In the genomic region with DNA sequence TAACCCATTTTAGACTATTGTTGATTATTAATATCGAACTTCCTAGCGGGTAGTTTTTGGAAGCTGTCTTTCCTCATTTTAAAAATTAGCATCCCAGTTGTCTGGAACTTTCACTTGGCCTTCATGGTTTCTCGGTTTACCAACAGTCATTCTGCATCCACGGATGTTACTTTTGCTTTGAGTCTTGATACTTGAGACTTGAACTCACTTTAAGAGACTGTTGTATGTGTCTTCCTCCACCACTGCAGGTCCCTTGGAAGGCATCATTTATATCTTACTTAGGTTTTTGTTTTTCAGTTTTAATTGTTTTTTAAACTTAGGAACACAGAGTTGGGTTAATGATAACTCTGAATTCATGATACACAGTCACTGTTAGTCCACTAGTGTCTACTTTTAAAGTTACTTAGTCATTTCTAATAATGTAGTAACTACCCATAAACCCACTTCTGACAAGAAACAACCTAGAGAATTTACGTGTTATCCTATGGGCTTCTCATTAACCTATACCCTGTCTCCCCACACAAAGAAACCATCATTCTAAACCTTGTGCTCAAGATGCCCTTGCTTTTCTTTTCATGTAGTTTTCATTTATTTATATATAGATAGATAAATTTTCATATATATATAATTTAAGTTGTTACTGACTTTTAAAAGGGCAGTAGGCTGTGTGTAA, we compare ENCODE assay signal across 23 cellular contexts.
DNase-seq lines count a peak whose midpoint lies in the region; ATAC-seq, FAIRE-seq and TF ChIP-seq lines count a peak whose summit lies in the region.
"Had no signal": no experiment of that assay in that cellular context is flagged by ENCODE, and none has a peak within 500 bp of the region (broad histone marks: within the 10 kb centered on the region; RNA-seq: fewer than 3 reads in every experiment).

No MANE protein-coding gene starts in this region.

- peaks cover 0 to 10% of the 10 kb centered on the region in 2 donors for H3K9me3 Mint-ChIP-seq in activated T-cell treated with anti-CD3 and anti-CD28 coated beads, Interleukin-2, amount 50 U/mL, for 72 hours
- H3K9me3 Mint-ChIP-seq in astrocyte (ENCODE audit: unreplicated experiment) (no peaks in the 10 kb centered on the region), natural killer cell (peaks cover 0 to 2% of the 10 kb centered on the region in 2 donors)
- H3K9me3 Mint-ChIP-seq in CD8-positive, alpha-beta T cell = no peaks in the 10 kb centered on the region
- H3K9me3 Mint-ChIP-seq in CD4-positive, alpha-beta memory T cell = peaks cover 0 to 5% (median 3%) of the 10 kb centered on the region in 8 donors
- peaks cover 5% of the 10 kb centered on the region for H3K9me3 Mint-ChIP-seq in activated CD4-positive, alpha-beta memory T cell treated with anti-CD3 and anti-CD28 coated beads, Interleukin-2, amount 10 ng/mL, durations not matched to agents 7 days and 5 days
- H3K9me3 Mint-ChIP-seq: GM23338 had no signal

- H3K27me3 Mint-ChIP-seq in activated T-cell treated with anti-CD3 and anti-CD28 coated beads, Interleukin-2, amount 50 U/mL, for 72 hours (ENCODE audit: low read depth) = no peaks in the 10 kb centered on the region
- H3K27me3 Mint-ChIP-seq in astrocyte (ENCODE audit: low read depth, unreplicated experiment) (no peaks in the 10 kb centered on the region), natural killer cell (ENCODE audit: low read depth in 2 of 2) (no peaks in the 10 kb centered on the region)
- H3K27me3 Mint-ChIP-seq in CD8-positive, alpha-beta T cell (ENCODE audit: low read depth) = no peaks in the 10 kb centered on the region
- no peaks in the 10 kb centered on the region for H3K27me3 Mint-ChIP-seq in CD4-positive, alpha-beta memory T cell
- no peaks in the 10 kb centered on the region for H3K27me3 Mint-ChIP-seq in activated CD4-positive, alpha-beta memory T cell treated with anti-CD3 and anti-CD28 coated beads, Interleukin-2, amount 10 ng/mL, durations not matched to agents 7 days and 5 days
- H3K27me3 Mint-ChIP-seq: B cell; CD4-positive, CD25-positive, alpha-beta regulatory T cell had no signal

- no peak overlapping the region for H3K4me2 ChIP-seq in astrocyte (ENCODE audit: low read length)
- H3K4me2 ChIP-seq: BLaER1, GM23338 had no signal

- H3K36me3 Mint-ChIP-seq in activated T-cell treated with anti-CD3 and anti-CD28 coated beads, Interleukin-2, amount 50 U/mL, for 72 hours (ENCODE audit: insufficient read depth in 2 of 2) = no peaks in the 10 kb centered on the region
- H3K36me3 Mint-ChIP-seq in astrocyte (ENCODE audit: low read depth, unreplicated experiment) (no peaks in the 10 kb centered on the region), natural killer cell (no peaks in the 10 kb centered on the region)
- H3K36me3 Mint-ChIP-seq in CD8-positive, alpha-beta T cell = no peaks in the 10 kb centered on the region
- no peaks in the 10 kb centered on the region for H3K36me3 Mint-ChIP-seq in CD4-positive, alpha-beta memory T cell
- no peaks in the 10 kb centered on the region for H3K36me3 Mint-ChIP-seq in activated CD4-positive, alpha-beta memory T cell treated with anti-CD3 and anti-CD28 coated beads, Interleukin-2, amount 10 ng/mL, durations not matched to agents 7 days and 5 days (ENCODE audit: low read depth)
- H3K36me3 Mint-ChIP-seq: CD4-positive, CD25-positive, alpha-beta regulatory T cell had no signal

- no peaks in the 10 kb centered on the region for H3K9me3 ChIP-seq in astrocyte (ENCODE audit: insufficient read depth, low read depth, low read length)
- H3K9me3 ChIP-seq in CD8-positive, alpha-beta T cell (ENCODE audit: low read length) = no peaks in the 10 kb centered on the region
- H3K9me3 ChIP-seq in CD4-positive, alpha-beta memory T cell (ENCODE audit: control insufficient read depth in 1 of 2, low read length in 2 of 2) = no peaks in the 10 kb centered on the region
- no peaks in the 10 kb centered on the region for H3K9me3 ChIP-seq in breast epithelium
- H3K9me3 ChIP-seq: BLaER1, HAP-1 had no signal

- peak; percentile 13 for FAIRE-seq in astrocyte (lab: Jason Lieb, UNC)
- FAIRE-seq: A204.1, G401.6, GM12892 had no signal

- no peaks in the 10 kb centered on the region for H4K20me1 ChIP-seq in astrocyte (ENCODE audit: insufficient read depth, low read length)
- H4K20me1 ChIP-seq: BLaER1 had no signal

- H3K4me3 ChIP-seq in astrocyte (ENCODE audit: insufficient read depth, low read depth, low read length) = no peak overlapping the region
- no peak overlapping the region for H3K4me3 ChIP-seq in CD8-positive, alpha-beta T cell (ENCODE audit: low read depth, low read length)
- no peak overlapping the region for H3K4me3 ChIP-seq in CD4-positive, alpha-beta memory T cell (ENCODE audit: low read length in 2 of 2)
- no peak overlapping the region for H3K4me3 ChIP-seq in breast epithelium
- H3K4me3 ChIP-seq: BLaER1, GM23338, HAP-1 had no signal

- H3K9ac ChIP-seq in astrocyte (ENCODE audit: low read length) = no peak overlapping the region
- H3K9ac ChIP-seq: BLaER1 had no signal

- H2AFZ ChIP-seq in astrocyte (ENCODE audit: low read depth, low read length) = no peak overlapping the region
- H2AFZ ChIP-seq: GM23338 had no signal

- no peaks in the 10 kb centered on the region for H3K79me2 ChIP-seq in astrocyte (ENCODE audit: insufficient read depth, low read length)

- TF ChIP-seq CTCF in astrocyte (IDR thresholded peaks at IDR 0.05; ENCODE audit: insufficient read depth, low read depth, low read length) (no peak), natural killer cell (IDR thresholded peaks at IDR 0.05) (no peak), breast epithelium (IDR thresholded peaks at IDR 0.05) (no peak)
- no peak for TF ChIP-seq CTCF in CD8-positive, alpha-beta T cell (IDR thresholded peaks at IDR 0.05)

- no peak overlapping the region for H3K27ac ChIP-seq in astrocyte (ENCODE audit: low read depth, low read length)
- H3K27ac ChIP-seq in CD8-positive, alpha-beta T cell (ENCODE audit: low read depth, low read length) = no peak overlapping the region
- H3K27ac ChIP-seq in CD4-positive, alpha-beta memory T cell (ENCODE audit: low read depth, low read length) = no peak overlapping the region
- H3K27ac ChIP-seq in breast epithelium = no peak overlapping the region
- H3K27ac ChIP-seq: 22Rv1, BLaER1, C4-2B had no signal

- TF ChIP-seq POLR2A in breast epithelium (IDR thresholded peaks at IDR 0.05) = no peak

- peak overlapping the region; percentile 43 for H3K27ac Mint-ChIP-seq in activated T-cell treated with anti-CD3 and anti-CD28 coated beads, Interleukin-2, amount 50 U/mL, for 72 hours
- H3K27ac Mint-ChIP-seq in astrocyte (ENCODE audit: unreplicated experiment) (no peak overlapping the region), natural killer cell (peak overlapping the region; percentile 78 to 88)
- H3K27ac Mint-ChIP-seq in CD8-positive, alpha-beta T cell = no peak overlapping the region
- no peak overlapping the region for H3K27ac Mint-ChIP-seq in CD4-positive, alpha-beta memory T cell
- H3K27ac Mint-ChIP-seq in activated CD4-positive, alpha-beta memory T cell treated with anti-CD3 and anti-CD28 coated beads, Interleukin-2, amount 10 ng/mL, durations not matched to agents 7 days and 5 days = no peak overlapping the region
- H3K27ac Mint-ChIP-seq: B cell; CD4-positive, CD25-positive, alpha-beta regulatory T cell; GM23338; HFFc6 had no signal

- peaks cover 6% of the 10 kb centered on the region for H3K4me1 Mint-ChIP-seq in activated T-cell treated with anti-CD3 and anti-CD28 coated beads, Interleukin-2, amount 50 U/mL, for 72 hours (ENCODE audit: low read depth)
- no peaks in the 10 kb centered on the region for H3K4me1 Mint-ChIP-seq in astrocyte (ENCODE audit: low read depth, unreplicated experiment)
- H3K4me1 Mint-ChIP-seq in natural killer cell = peaks cover 38 to 40% of the 10 kb centered on the region in 2 donors
- peaks cover 9% of the 10 kb centered on the region for H3K4me1 Mint-ChIP-seq in CD8-positive, alpha-beta T cell (ENCODE audit: low read depth)
- H3K4me1 Mint-ChIP-seq in CD4-positive, alpha-beta memory T cell = peaks cover 5 to 27% (median 11%) of the 10 kb centered on the region in 4 donors
- peaks cover 14% of the 10 kb centered on the region for H3K4me1 Mint-ChIP-seq in activated CD4-positive, alpha-beta memory T cell treated with anti-CD3 and anti-CD28 coated beads, Interleukin-2, amount 10 ng/mL, durations not matched to agents 7 days and 5 days
- H3K4me1 Mint-ChIP-seq: B cell; CD4-positive, CD25-positive, alpha-beta regulatory T cell had no signal

- CTCF ChIA-PET in CD8-positive, alpha-beta T cell (lab: Charles Lee) = no interaction called here
- CTCF ChIA-PET in CD4-positive, alpha-beta memory T cell (lab: Charles Lee; ENCODE audit: partially characterized antibody) = interaction anchor here (0.6 kb wide), 1 partner anchor 22 kb away, joined by 3 read pairs; no protein-coding TSS in a partner anchor
- CTCF ChIA-PET in activated CD4-positive, alpha-beta memory T cell treated with anti-CD3 and anti-CD28 coated beads, Interleukin-2, amount 10 ng/mL, durations not matched to agents 7 days and 5 days (lab: Charles Lee) = no interaction called here

- POLR2A ChIA-PET in CD8-positive, alpha-beta T cell (lab: Charles Lee) = no interaction called here
- POLR2A ChIA-PET in CD4-positive, alpha-beta memory T cell (lab: Charles Lee; ENCODE audit: partially characterized antibody) = no interaction called here
- POLR2A ChIA-PET in activated CD4-positive, alpha-beta memory T cell treated with anti-CD3 and anti-CD28 coated beads, Interleukin-2, amount 10 ng/mL, durations not matched to agents 7 days and 5 days (lab: Charles Lee) = no interaction called here

- H3K4me1 ChIP-seq in astrocyte (ENCODE audit: insufficient read depth, low read length) (no peaks in the 10 kb centered on the region), breast epithelium (no peaks in the 10 kb centered on the region)
- no peaks in the 10 kb centered on the region for H3K4me1 ChIP-seq in CD8-positive, alpha-beta T cell (ENCODE audit: insufficient read depth, low read length)
- peaks cover 12% of the 10 kb centered on the region for H3K4me1 ChIP-seq in CD4-positive, alpha-beta memory T cell (ENCODE audit: insufficient read depth, low read length)
- H3K4me1 ChIP-seq: BLaER1 had no signal

- no peak for DNase-seq in activated T-cell treated with anti-CD3 and anti-CD28 coated beads, Interleukin-2, amount 50 U/mL, for 72 hours
- DNase-seq in activated T-cell treated with anti-CD3 and anti-CD28 coated beads for 4 hours = no peak
- no peak for DNase-seq in astrocyte (ENCODE audit: low read depth)
- DNase-seq in natural killer cell = no peak
- no peak for DNase-seq in CD8-positive, alpha-beta T cell
- no peak for DNase-seq in CD4-positive, alpha-beta memory T cell
- no peak for DNase-seq in breast epithelium (ENCODE audit: low spot score in 2 of 2)
- no peak for DNase-seq in activated CD4-positive, alpha-beta memory T cell treated with anti-CD3 and anti-CD28 coated beads, Interleukin-2, amount 10 ng/mL, durations not matched to agents 7 days and 5 days
- DNase-seq: Calu3; CD4-positive, CD25-positive, alpha-beta regulatory T cell; COR-L47; DMS153; DND-41; HFFc6 had no signal

- intact Hi-C loops in natural killer cell (cut with micrococcal nuclease) = no loop called here
- intact Hi-C loops in CD8-positive, alpha-beta T cell (cut with DNase I, micrococcal nuclease) = no loop called here
- intact Hi-C loops in CD4-positive, alpha-beta memory T cell (cut with micrococcal nuclease) = no loop called here
- intact Hi-C loops in breast epithelium (cut with DNase I; ENCODE audit: low total_unique reads) = loop anchor here (2.0 kb wide), 1 partner anchor 17 kb away; no protein-coding TSS in a partner anchor

- no peaks in the 10 kb centered on the region for H3K36me3 ChIP-seq in astrocyte (ENCODE audit: insufficient read depth, low read length)
- no peaks in the 10 kb centered on the region for H3K36me3 ChIP-seq in CD8-positive, alpha-beta T cell (ENCODE audit: insufficient read depth, low read length)
- H3K36me3 ChIP-seq in CD4-positive, alpha-beta memory T cell (ENCODE audit: insufficient read depth, low read length) = no peaks in the 10 kb centered on the region
- H3K36me3 ChIP-seq in breast epithelium = no peaks in the 10 kb centered on the region
- H3K36me3 ChIP-seq: BLaER1, HAP-1 had no signal

- H3K27me3 ChIP-seq in astrocyte (ENCODE audit: insufficient read depth, low read length) (no peaks in the 10 kb centered on the region), breast epithelium (no peaks in the 10 kb centered on the region)
- no peaks in the 10 kb centered on the region for H3K27me3 ChIP-seq in CD8-positive, alpha-beta T cell (ENCODE audit: insufficient read depth, low read length)
- no peaks in the 10 kb centered on the region for H3K27me3 ChIP-seq in CD4-positive, alpha-beta memory T cell (ENCODE audit: insufficient read depth, low read length)
- H3K27me3 ChIP-seq: BLaER1 had no signal

- ATAC-seq in activated T-cell treated with anti-CD3 and anti-CD28 coated beads, Interleukin-2, amount 50 U/mL, for 72 hours (replicated peaks in 1 of 2) = peak in 1 of 2 donors; percentile 39
- no peak for ATAC-seq in natural killer cell
- ATAC-seq in CD8-positive, alpha-beta T cell = no peak
- ATAC-seq: GM23338 had no signal

- peak overlapping the region in 1 of 2 donors; percentile 14 for H3K4me3 Mint-ChIP-seq in activated T-cell treated with anti-CD3 and anti-CD28 coated beads, Interleukin-2, amount 50 U/mL, for 72 hours
- H3K4me3 Mint-ChIP-seq in astrocyte (ENCODE audit: unreplicated experiment) (no peak overlapping the region), natural killer cell (peak overlapping the region; percentile 72)
- H3K4me3 Mint-ChIP-seq in CD8-positive, alpha-beta T cell = no peak overlapping the region
- H3K4me3 Mint-ChIP-seq in CD4-positive, alpha-beta memory T cell = peak overlapping the region in 1 of 8 donors; percentile 10
- H3K4me3 Mint-ChIP-seq in activated CD4-positive, alpha-beta memory T cell treated with anti-CD3 and anti-CD28 coated beads, Interleukin-2, amount 10 ng/mL, durations not matched to agents 7 days and 5 days = no peak overlapping the region
- H3K4me3 Mint-ChIP-seq: B cell; CD4-positive, CD25-positive, alpha-beta regulatory T cell; GM23338; HFFc6 had no signal

Comparison
In these comparisons a context has a peak if more than half of its experiments do, and no peak if none do; other contexts are left out.
1. H3K27ac Mint-ChIP-seq: peak in activated T-cell treated with anti-CD3 and anti-CD28 coated beads, Interleukin-2, amount 50 U/mL, for 72 hours (single experiment) and natural killer cell (2 of 2); none in astrocyte (single experiment), CD8-positive, alpha-beta T cell (single experiment), CD4-positive, alpha-beta memory T cell (0 of 7) and activated CD4-positive, alpha-beta memory T cell treated with anti-CD3 and anti-CD28 coated beads, Interleukin-2, amount 10 ng/mL, durations not matched to agents 7 days and 5 days (single experiment).